8 cellular contexts compared by ENCODE assay signal in the genomic region with DNA sequence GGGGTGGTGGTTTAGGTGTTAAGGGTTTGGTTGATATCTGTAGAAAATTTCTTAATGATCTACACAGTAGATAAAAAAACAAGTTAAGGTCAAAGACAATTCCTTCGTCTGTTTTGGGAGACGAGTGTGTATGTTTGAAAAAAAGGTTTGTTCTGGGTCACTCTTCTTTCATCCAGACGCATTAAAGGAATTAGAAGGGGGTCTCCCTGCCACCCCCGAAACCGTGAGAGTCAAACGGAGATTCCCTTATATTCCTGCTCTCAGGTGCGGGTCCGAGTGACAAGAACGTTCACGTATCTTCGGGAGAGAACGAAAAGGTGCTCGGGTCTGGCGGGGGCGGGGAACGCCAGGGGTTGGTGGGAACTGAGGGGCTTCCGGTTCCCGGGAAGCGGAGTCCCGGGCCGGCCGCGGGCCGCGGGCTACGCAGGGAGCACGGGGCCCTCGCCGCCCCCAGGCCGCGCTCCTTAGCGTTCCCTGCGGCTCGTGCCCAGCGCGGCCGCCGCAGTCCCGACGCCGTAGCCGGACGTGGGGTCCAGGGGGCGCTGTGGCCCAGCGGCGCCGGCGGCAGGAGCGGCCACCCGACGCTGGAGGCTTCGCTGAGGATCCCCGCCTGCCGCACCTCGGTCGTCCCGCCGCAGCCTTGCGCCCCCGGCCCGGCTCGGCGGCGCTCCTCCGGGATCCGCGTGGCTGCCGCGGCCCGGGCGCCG. TPM values are rescaled to one million over a fixed set of nuclear protein-coding genes. Genes with fewer than 3 reads are reported as not detected.
DNase-seq lines count a peak whose midpoint lies in the region; ATAC-seq, FAIRE-seq and TF ChIP-seq lines count a peak whose summit lies in the region.

TSS of gene ZFYVE9 (plus strand) at position 577 of the 707 bp plus-strand sequence. CDS start 91,118 bp downstream, outside the sequence.

- no peak for FAIRE-seq in small intestine (lab: Jason Lieb, UNC)

- WGBS in mammary epithelial cell (ENCODE audit: low coverage, missing lambda C conversion rate), result 6% methylated on average over 10 of the region's 72 CpGs
- WGBS in small intestine, 3 donors, result 1 to 2% (median 1%) methylated on average over 17 to 72 of the region's 72 CpGs

- H3K27ac ChIP-seq in VCaP (peak within 1 kb of the TSS; percentile 98), mammary epithelial cell (ENCODE audit: insufficient read depth, low read depth, low read length) (peak within 1 kb of the TSS; percentile 95), small intestine (ENCODE audit: low read depth in 1 of 2, low read length in 1 of 2) (peak within 1 kb of the TSS; percentile 84 to 90)

- peaks cover 45% of the 10 kb centered on the region for H3K79me2 ChIP-seq in mammary epithelial cell (ENCODE audit: insufficient read depth, low read length)

- H2AFZ ChIP-seq in mammary epithelial cell (ENCODE audit: low read depth, low read length), result peak within 1 kb of the TSS; percentile 89

- H3K4me3 ChIP-seq in GM12875 (ENCODE audit: low read depth, low read length) (peak within 1 kb of the TSS; percentile 94), mammary epithelial cell (replicated peaks in 1 of 3; ENCODE audit: insufficient read depth in 1 of 3, low read depth in 2 of 3, low read length in 3 of 3) (peak within 1 kb of the TSS; percentile 84 to 95 (median 94)), small intestine (ENCODE audit: low read depth in 1 of 2, low read length in 2 of 2) (peak within 1 kb of the TSS; percentile 84 to 94)

- no peaks in the 10 kb centered on the region for H3K27me3 ChIP-seq in mammary epithelial cell (ENCODE audit: insufficient read depth, low read length)
- no peaks in the 10 kb centered on the region for H3K27me3 ChIP-seq in small intestine (ENCODE audit: control insufficient read depth in 2 of 2, insufficient read depth in 2 of 2, low read length in 2 of 2)

- CTCF ChIA-PET in mammary epithelial cell (lab: Charles Lee; ENCODE audit: low non-redundant PET), result no interaction called here

- H3K9ac ChIP-seq in mammary epithelial cell (ENCODE audit: insufficient read depth, low read length), result peak within 1 kb of the TSS; percentile 94

- peak; percentile 67 for ATAC-seq in HG02763 (IDR thresholded peaks at IDR 0.05; ENCODE audit: unreplicated experiment)

- no peaks in the 10 kb centered on the region for H4K20me1 ChIP-seq in mammary epithelial cell (ENCODE audit: insufficient read depth, low read length)

- intact Hi-C loops in mammary epithelial cell (cut with micrococcal nuclease), result loop anchor here (1.0 to 5.0 kb wide), 4 partner anchors 69 to 546 kb away; partner anchors contain the start of genes ORC1 and PRPF38A

- no peaks in the 10 kb centered on the region for H3K9me3 ChIP-seq in mammary epithelial cell (replicated peaks; ENCODE audit: insufficient read depth, low read length)
- no peaks in the 10 kb centered on the region for H3K9me3 ChIP-seq in small intestine (ENCODE audit: control insufficient read depth, low read depth)

- BruUV-seq in mammary epithelial cell (replicated peaks; lab: Mats Ljungman, UMichigan), result no TSS peak

- peak within 1 kb of the TSS; percentile 84 for H3K4me2 ChIP-seq in mammary epithelial cell (ENCODE audit: insufficient read depth, low read depth, low read length)

- DNase-seq in NCI-H1930 (lab: John Stamatoyannopoulos, UW), result peak; percentile 45 to 84
- peak; percentile 76 for DNase-seq in mammary epithelial cell
- peak; percentile 93 for DNase-seq in iPS-NIHi11 (ENCODE audit: low spot score)
- DNase-seq in small intestine, result peak; percentile 72
- DNase-seq in NK-92 treated with Interleukin-12 subunit alpha and Interleukin-12 subunit beta, amount 100 ng/mL, for 24 hours (lab: John Stamatoyannopoulos, UW), result no peak

- H3K36me3 ChIP-seq in mammary epithelial cell (ENCODE audit: insufficient read depth, low read length), result no peaks in the 10 kb centered on the region
- no peaks in the 10 kb centered on the region for H3K36me3 ChIP-seq in small intestine (ENCODE audit: control insufficient read depth in 2 of 2, insufficient read depth in 2 of 2, low read length in 2 of 2)

- dilution Hi-C loops in mammary epithelial cell (cut with HindIII; ENCODE audit: low sequenced_read_pairs), result no loop called here

- H3K4me1 ChIP-seq in mammary epithelial cell (ENCODE audit: insufficient read depth, low read length) (peaks cover 33% of the 10 kb centered on the region), small intestine (ENCODE audit: control insufficient read depth in 2 of 2, insufficient read depth in 1 of 2, low read depth in 1 of 2, low read length in 1 of 2) (peaks cover 0 to 5% of the 10 kb centered on the region in 2 donors)

- TF ChIP-seq CTCF in GM12875 (IDR thresholded peaks at IDR 0.05; ENCODE audit: borderline replicate concordance, insufficient read depth, low read depth, low read length) (peak; percentile 85), VCaP (conservative IDR thresholded peaks at IDR 0.05) (peak; percentile 88), mammary epithelial cell (conservative IDR thresholded peaks at IDR 0.05 in 1 of 2, IDR thresholded peaks at IDR 0.05 in 1 of 2; ENCODE audit: extremely low read depth in 1 of 2, insufficient read depth in 1 of 2, low read depth in 1 of 2, low read length in 2 of 2) (peak; percentile 61 to 65)

- in situ Hi-C loops in mammary epithelial cell (cut with MboI; ENCODE audit: low sequenced_read_pairs in 2 of 2), result no loop called here

RNA-seq across cellular contexts. Expression of gene ZFYVE9, which starts in this region (rescaled TPM):
- 10 to 100 TPM; 35.4 to 42.0 TPM for total RNA-seq in mammary epithelial cell
- polyA plus RNA-seq in mammary epithelial cell (10.2 TPM), small intestine (1 to 10 TPM; 3.6 to 6.3 (median 3.8) TPM)
- polyA minus RNA-seq in mammary epithelial cell, result 39.3 TPM
